8 cellular contexts compared by ENCODE assay signal in genomic region chr1:151048645-151049032, GRCh38. TPM values are rescaled to one million over a fixed set of nuclear protein-coding genes. Genes with fewer than 3 reads are reported as not detected.
DNase-seq lines count a peak whose midpoint lies in the region; ATAC-seq, FAIRE-seq and TF ChIP-seq lines count a peak whose summit lies in the region.

No MANE protein-coding gene starts in this region.

- intact Hi-C loops in adrenal gland (cut with DNase I) (no loop called here), thyroid gland (cut with DNase I) (no loop called here), head of caudate nucleus (cut with DNase I) (no loop called here)

- H3K4me1 ChIP-seq in adrenal gland (replicated peaks in 1 of 2) (peaks cover 11 to 28% of the 10 kb centered on the region in 2 donors), thyroid gland (peaks cover 11 to 18% of the 10 kb centered on the region in 2 donors)

- no peaks in the 10 kb centered on the region for H3K9me3 ChIP-seq in adrenal gland (replicated peaks in 1 of 3)
- H3K9me3 ChIP-seq in thyroid gland = no peaks in the 10 kb centered on the region

- H3K27ac ChIP-seq in adrenal gland = peak overlapping the region in 4 of 5 donors; percentile 67 to 95 (median 90)
- peak overlapping the region; percentile 89 to 95 (median 95) for H3K27ac ChIP-seq in thyroid gland

- WGBS in adrenal gland, 4 donors = 4 to 12% (median 11%) methylated on average over 2 to 3 of the region's 3 CpGs; no CpG with 5 or more reads in 1 of the 4 donors
- WGBS in thyroid gland, 2 donors = 13 to 15% methylated on average over 2 to 3 of the region's 3 CpGs

- H3K4me3 ChIP-seq in adrenal gland (peak overlapping the region in 2 of 4 donors; percentile 92), thyroid gland (replicated peaks in 1 of 3) (peak overlapping the region in 2 of 3 donors; percentile 69 to 74)

- TF ChIP-seq CTCF in adrenal gland (IDR thresholded peaks at IDR 0.05) = peak in 4 of 6 experiments; percentile 45 to 60 (median 54)
- TF ChIP-seq CTCF in thyroid gland (IDR thresholded peaks at IDR 0.05) = peak in 1 of 6 experiments; percentile 56

- no peak for FAIRE-seq in GM19239 (lab: Jason Lieb, UNC)

- H3K27me3 ChIP-seq in adrenal gland (no peaks in the 10 kb centered on the region), thyroid gland (no peaks in the 10 kb centered on the region)

- ATAC-seq in left lobe of liver = peak; percentile 38

- TF ChIP-seq POLR2A in adrenal gland (IDR thresholded peaks at IDR 0.05) (no peak), thyroid gland (IDR thresholded peaks at IDR 0.05) (no peak)

- DNase-seq in activated effector memory CD4-positive, alpha-beta T cell treated with Interleukin-2 at 50 U/mL for 16 hours = peak; percentile 47
- DNase-seq in activated effector memory CD4-positive, alpha-beta T cell treated with anti-CD3 and anti-CD28 coated beads, Interleukin-2, amount 50 U/mL, for 16 hours = no peak
- DNase-seq in adrenal gland (no peak), left lobe of liver (ENCODE audit: low spot score) (no peak), thyroid gland (no peak), GM19239 (ENCODE audit: insufficient read length, low spot score) (no peak), head of caudate nucleus (no peak)
- no peak for DNase-seq in stimulated activated CD4-positive, alpha-beta T cell treated with anti-CD3 and anti-CD28 coated beads, Interleukin-1b, Interleukin-23, amount 100 ng/mL, for 48 hours

- H3K36me3 ChIP-seq in adrenal gland (replicated peaks in 1 of 2) (peaks cover 0 to 24% of the 10 kb centered on the region in 2 donors), thyroid gland (peaks cover 17 to 23% of the 10 kb centered on the region in 2 donors)

RNA-seq across cellular contexts. Expression of gene C1orf56, which starts 1.1 kb away (rescaled TPM):
- 10 to 100 TPM in 7 of 8 donors, 1 to 10 TPM in 1; 9.6 to 29.7 (median 15.4) TPM for total RNA-seq in adrenal gland
- polyA plus RNA-seq in adrenal gland = 10 to 100 TPM in 1 of 3 donors, 1 to 10 TPM in 2; 8.3 to 10.3 (median 8.3) TPM
- 4.3 TPM for total RNA-seq in left lobe of liver
- total RNA-seq in thyroid gland = 10 to 100 TPM in 3 of 4 donors, 1 to 10 TPM in 1; 7.8 to 22.6 (median 14.8) TPM

RNA-seq across cellular contexts. Expression of gene CDC42SE1, which starts 10.8 kb away (rescaled TPM):
- total RNA-seq in adrenal gland (100 to 1,000 TPM in 2 of 8 donors, 10 to 100 TPM in 6; 53.6 to 109 (median 87.1) TPM), left lobe of liver (21.0 TPM), thyroid gland (10 to 100 TPM; 64.9 to 95.3 (median 82.2) TPM)
- polyA plus RNA-seq in adrenal gland = 10 to 100 TPM; 45.5 to 85.8 (median 55.8) TPM

RNA-seq across cellular contexts. Expression of gene MLLT11, which starts 11.6 kb away (rescaled TPM):
- total RNA-seq in adrenal gland (10 to 100 TPM in 1 of 8 donors, 1 to 10 TPM in 7; 1.6 to 11.5 (median 3.2) TPM), left lobe of liver (0.28 TPM), thyroid gland (1 to 10 TPM in 2 of 4 donors, under 1 TPM in 2; 0.46 to 1.6 (median 1.2) TPM)
- polyA plus RNA-seq in adrenal gland = 10 to 100 TPM in 1 of 3 donors, 1 to 10 TPM in 2; 4.3 to 17.4 (median 9.0) TPM

RNA-seq across cellular contexts. Expression of gene BNIPL, which starts 12.3 kb away (rescaled TPM):
- total RNA-seq in adrenal gland = 1 to 10 TPM in 1 of 8 donors, under 1 TPM in 4, not detected in 3; 0.11 to 2.4 (median 0.27) TPM
- 1 to 10 TPM in 1 of 3 donors, under 1 TPM in 2; 0.05 to 1.4 (median 0.24) TPM for polyA plus RNA-seq in adrenal gland
- 1.6 TPM for total RNA-seq in left lobe of liver
- total RNA-seq in thyroid gland = 10 to 100 TPM in 1 of 4 donors, 1 to 10 TPM in 3; 4.0 to 16.8 (median 5.0) TPM

RNA-seq across cellular contexts. Expression of gene GABPB2, which starts 21.9 kb away (rescaled TPM):
- 10 to 100 TPM in 7 of 8 donors, 1 to 10 TPM in 1; 8.5 to 37.1 (median 13.5) TPM for total RNA-seq in adrenal gland
- 10 to 100 TPM in 2 of 3 donors, 1 to 10 TPM in 1; 8.3 to 15.3 (median 11.8) TPM for polyA plus RNA-seq in adrenal gland
- total RNA-seq in left lobe of liver = 6.2 TPM
- total RNA-seq in thyroid gland = 10 to 100 TPM; 14.9 to 22.2 (median 18.3) TPM
